Comparison of ENCODE assay signal across 11 cellular contexts in the genomic region with DNA sequence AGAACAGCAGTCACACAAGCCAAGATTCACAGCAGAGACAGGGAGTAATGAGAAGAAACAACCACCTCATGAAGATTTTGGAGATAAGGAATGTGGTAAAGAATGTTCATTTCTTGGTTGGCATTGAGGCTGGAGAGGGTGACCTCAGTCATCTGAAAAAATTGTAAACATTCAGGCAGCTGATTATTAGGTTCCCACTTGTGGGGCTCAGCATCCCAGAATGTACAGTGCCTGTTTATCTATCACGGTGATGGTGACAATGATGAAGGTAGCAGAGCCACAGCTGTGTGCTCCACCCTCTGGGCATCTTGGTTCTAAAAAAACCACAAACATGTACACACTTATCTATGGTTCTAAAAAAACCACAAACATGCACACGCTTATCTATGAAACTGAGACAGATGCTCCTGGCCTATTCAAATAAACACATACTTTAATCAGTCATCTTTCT.
DNase-seq lines count a peak whose midpoint lies in the region; ATAC-seq and TF ChIP-seq lines count a peak whose summit lies in the region.
"Had no signal": no experiment of that assay in that cellular context is flagged by ENCODE, and none has a peak within 500 bp of the region (broad histone marks: within the 10 kb centered on the region; RNA-seq: fewer than 3 reads in every experiment).

No MANE protein-coding gene starts in this region.

- no peak for ATAC-seq in GM18517 (IDR thresholded peaks at IDR 0.05; ENCODE audit: unreplicated experiment)
- ATAC-seq: activated naive CD4-positive, alpha-beta T cell treated with anti-CD3 and anti-CD28 coated beads, Interleukin-2, amount 50 U/mL, for 72 hours; pancreas had no signal

- TF ChIP-seq CTCF in AG10803 (conservative IDR thresholded peaks at IDR 0.05; ENCODE audit: low read length), result no peak

- DNase-seq in AG10803 (ENCODE audit: low read depth) (peak; percentile 83), HCEC 1CT (peak; percentile 77), SW480 (ENCODE audit: low spot score) (peak; percentile 54), fibroblast of peridontal ligament (ENCODE audit: extremely low read depth) (peak; percentile 71), HuH-7 (ENCODE audit: low spot score) (no peak)
- DNase-seq in stimulated activated naive CD4-positive, alpha-beta T cell treated with Interleukin-2 at 50 U/mL for 16 hours (lab: John Stamatoyannopoulos, UW), result no peak
- no peak for DNase-seq in activated CD8-positive, alpha-beta memory T cell treated with anti-CD3 and anti-CD28 coated beads, Interleukin-2, amount 50 U/mL, for 4 hours
- DNase-seq: activated B cell treated with CpG ODN at 0.5 μM for 24 hours, pancreas had no signal

- no peak overlapping the region for H3K4me3 ChIP-seq in AG10803 (ENCODE audit: low read length)
- H3K4me3 ChIP-seq: pancreas had no signal

Comparison
In these comparisons a context has a peak if more than half of its experiments do, and no peak if none do; other contexts are left out.
1. DNase-seq: peak in AG10803 (single experiment), HCEC 1CT (single experiment), SW480 (single experiment) and fibroblast of peridontal ligament (single experiment); none in stimulated activated naive CD4-positive, alpha-beta T cell treated with Interleukin-2 at 50 U/mL for 16 hours (single experiment), HuH-7 (single experiment) and activated CD8-positive, alpha-beta memory T cell treated with anti-CD3 and anti-CD28 coated beads, Interleukin-2, amount 50 U/mL, for 4 hours (single experiment).